In genomic region chr12:95336387-95337067, GRCh38 we compare ENCODE assay signal across 8 cellular contexts.
A peak's percentile ranks its signal among the peaks of the same experiment; 100 is the strongest.
DNase-seq lines count a peak whose midpoint lies in the region; ATAC-seq, FAIRE-seq and TF ChIP-seq lines count a peak whose summit lies in the region.

No MANE protein-coding gene starts in this region.

- TF ChIP-seq CTCF in GM12874 (IDR thresholded peaks at IDR 0.05; ENCODE audit: insufficient read depth, low read depth, low read length) (peak; percentile 35; the same call in 1 of the 2 replicates), stomach (IDR thresholded peaks at IDR 0.05) (peak in 5 of 7 experiments; percentile 62 to 93 (median 72))

- no peak for TF ChIP-seq POLR2A in stomach (IDR thresholded peaks at IDR 0.05)

- DNase-seq in NCI-H524 (lab: John Stamatoyannopoulos, UW) (peak; percentile 80 to 91), cerebellar cortex (ENCODE audit: low spot score) (peak; percentile 97), stomach (peak; percentile 79), activated gamma-delta T cell (lab: John Stamatoyannopoulos, UW) (no peak)
- DNase-seq in stimulated activated CD4-positive, alpha-beta T cell treated with anti-CD3 and anti-CD28 coated beads, Interleukin-2, amount 100 ng/mL, for 24 hours = no peak

- no peak for ATAC-seq in HG03135 (IDR thresholded peaks at IDR 0.05; ENCODE audit: unreplicated experiment)

- H3K27me3 ChIP-seq in stomach = no peaks in the 10 kb centered on the region

- H3K27ac ChIP-seq in stomach = peak overlapping the region in 4 of 5 donors; percentile 28 to 70 (median 52)

- no peaks in the 10 kb centered on the region for H3K9me3 ChIP-seq in stomach

- intact Hi-C loops in stomach (cut with DNase I; ENCODE audit: low total_unique reads) = loop anchor here (5.0 kb wide), 1 partner anchor 219 kb away; no protein-coding TSS in a partner anchor

- H3K36me3 ChIP-seq in stomach = no peaks in the 10 kb centered on the region

- no peak for TF ChIP-seq EP300 in stomach (IDR thresholded peaks at IDR 0.05)

- H3K4me3 ChIP-seq in stomach = no peak overlapping the region

- FAIRE-seq in islet of Langerhans (lab: Jason Lieb, UNC) = peak; percentile 75

- peaks cover 0 to 19% (median 7%) of the 10 kb centered on the region in 4 donors for H3K4me1 ChIP-seq in stomach

- WGBS in stomach, 5 donors = 17 to 44% (median 20%) methylated on average over 10 of the region's 10 CpGs

Comparison
In these comparisons a context has a peak if more than half of its experiments do, and no peak if none do; other contexts are left out.
1. DNase-seq: peak in NCI-H524 (2 of 2), cerebellar cortex (single experiment) and stomach (single experiment); none in activated gamma-delta T cell (single experiment) and stimulated activated CD4-positive, alpha-beta T cell treated with anti-CD3 and anti-CD28 coated beads, Interleukin-2, amount 100 ng/mL, for 24 hours (0 of 2).